37 cellular contexts compared by ENCODE assay signal in the genomic region with DNA sequence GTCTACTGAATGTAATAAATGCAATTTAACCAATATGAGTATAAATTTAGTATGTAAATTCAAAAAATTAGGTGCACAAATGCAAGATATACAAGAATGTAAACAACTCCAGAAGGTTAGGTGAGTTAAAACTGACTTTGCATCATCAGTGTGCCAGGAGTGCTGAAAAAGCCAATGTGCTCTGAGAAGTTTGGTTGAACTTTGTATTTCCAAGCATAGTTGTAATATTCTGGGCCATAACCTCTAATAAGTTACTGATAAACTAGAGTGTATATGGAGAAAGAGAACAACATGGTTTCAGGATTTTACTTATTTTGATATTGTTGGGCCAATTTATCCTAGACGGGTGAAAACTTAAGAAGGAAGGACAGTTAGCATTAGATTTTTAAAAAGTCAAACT.
DNase-seq lines count a peak whose midpoint lies in the region; ATAC-seq, FAIRE-seq and TF ChIP-seq lines count a peak whose summit lies in the region.
"Had no signal": no experiment of that assay in that cellular context is flagged by ENCODE, and none has a peak within 500 bp of the region (broad histone marks: within the 10 kb centered on the region; RNA-seq: fewer than 3 reads in every experiment).

No MANE protein-coding gene starts in this region.

- peaks cover 3% of the 10 kb centered on the region for H3K9me3 Mint-ChIP-seq in neural progenitor cell

- DNase-seq in HepG2 (ENCODE audit: low spot score) (no peak), left lobe of liver (ENCODE audit: low spot score) (no peak), right lobe of liver (no peak), osteoblast (ENCODE audit: insufficient read length, low spot score, missing footprints) (peak; percentile 65), left lung (no peak), A673 (ENCODE audit: low spot score) (no peak), neural progenitor cell (ENCODE audit: low spot score) (no peak)
- DNase-seq: 8988T; ACHN; AML-193; BE2C; C1 segment of cervical spinal cord; Caco-2; Calu3; CD4-positive, alpha-beta memory T cell; CD4-positive, alpha-beta T cell; CD4-positive, CD25-positive, alpha-beta regulatory T cell; CD8-positive, alpha-beta memory T cell; CD8-positive, alpha-beta T cell; COR-L47; DMS 273 treated with DMSO at 0.1 percent for 48 hours; DMS153; DMS53; DMS79; DMS79 treated with DMSO at 0.1 percent for 48 hours; DND-41; EL had no signal

- 37% methylated on average over 1 of the region's 1 CpG for WGBS in liver
- 3% methylated on average over 1 of the region's 1 CpG for WGBS in HepG2 (ENCODE audit: low lambda C conversion rate)
- WGBS in right lobe of liver (ENCODE audit: insufficient coverage, low coverage, low lambda C conversion rate, missing lambda C conversion rate), result 59% methylated on average over 1 of the region's 1 CpG

- TF ChIP-seq RAD21 in liver (IDR thresholded peaks at IDR 0.05), result peak in 1 of 2 donors; percentile 34
- no peak for TF ChIP-seq RAD21 in HepG2 (CRISPR knock-in tag; IDR thresholded peaks at IDR 0.05)

- no peaks in the 10 kb centered on the region for H3F3A ChIP-seq in neural progenitor cell (ENCODE audit: low read depth)

- BruUV-seq in HepG2 (replicated peaks; lab: Mats Ljungman, UMichigan) (no TSS peak), A673 (replicated peaks; lab: Mats Ljungman, UMichigan) (no TSS peak)

- TF ChIP-seq CTCF in liver (IDR thresholded peaks at IDR 0.05; ENCODE audit: low read depth, low read length, missing input control) (no peak), HepG2 (CRISPR knock-in tag; IDR thresholded peaks at IDR 0.05) (no peak), right lobe of liver (IDR thresholded peaks at IDR 0.05) (no peak), osteoblast (IDR thresholded peaks at IDR 0.05; ENCODE audit: extremely low read depth, low read depth, low read length) (no peak), left lung (IDR thresholded peaks at IDR 0.05) (no peak), A673 (conservative IDR thresholded peaks at IDR 0.05; ENCODE audit: low read depth, low read length) (no peak), neural progenitor cell (IDR thresholded peaks at IDR 0.05) (no peak)

- no peak for ATAC-seq in HepG2
- ATAC-seq in left lobe of liver, result peak; percentile 94
- ATAC-seq in right lobe of liver, result peak; percentile 21 to 96 (median 75)
- ATAC-seq in left lung, result no peak
- ATAC-seq: A549; CD8-positive, alpha-beta T cell had no signal

- TF ChIP-seq EP300 in HepG2 (IDR thresholded peaks at IDR 0.05; ENCODE audit: low read depth in 2 of 2, low read length in 2 of 2) (no peak), HepG2 (CRISPR knock-in tag; IDR thresholded peaks at IDR 0.05; ENCODE audit: borderline replicate concordance) (no peak)

- H4K20me1 ChIP-seq in HepG2 (ENCODE audit: insufficient read depth, low read length) (no peaks in the 10 kb centered on the region), osteoblast (ENCODE audit: insufficient read depth, low read length) (no peaks in the 10 kb centered on the region), neural progenitor cell (ENCODE audit: low read depth) (no peaks in the 10 kb centered on the region)
- H4K20me1 ChIP-seq: BLaER1; BLaER1 treated with 17β-estradiol and CSF1 and Interleukin-3, amounts not matched to agents 10 nM and 100 nM had no signal

- H3K4me1 ChIP-seq in liver (ENCODE audit: control insufficient read depth in 4 of 4, insufficient read depth in 4 of 4, low read length in 3 of 4) (peaks cover 0 to 10% (median 7%) of the 10 kb centered on the region in 4 donors), HepG2 (ENCODE audit: insufficient read depth, low read length) (no peaks in the 10 kb centered on the region), right lobe of liver (no peaks in the 10 kb centered on the region), osteoblast (ENCODE audit: insufficient read depth, low read length) (no peaks in the 10 kb centered on the region), left lung (no peaks in the 10 kb centered on the region), A673 (ENCODE audit: insufficient read depth, low read length, poor library complexity, severe bottlenecking) (no peaks in the 10 kb centered on the region), neural progenitor cell (no peaks in the 10 kb centered on the region)
- H3K4me1 ChIP-seq: A549; BE2C; BLaER1; BLaER1 treated with 17β-estradiol and CSF1 and Interleukin-3, amounts not matched to agents 10 nM and 100 nM; Caco-2 had no signal

- TF ChIP-seq POLR2A in HepG2 (IDR thresholded peaks at IDR 0.05; ENCODE audit: insufficient read depth in 1 of 2, low read depth in 2 of 2, low read length in 2 of 2), result no peak
- no peak for TF ChIP-seq POLR2A in right lobe of liver (IDR thresholded peaks at IDR 0.05)

- no peaks in the 10 kb centered on the region for H3K4me1 Mint-ChIP-seq in neural progenitor cell
- H3K4me1 Mint-ChIP-seq: B cell; CD14-positive monocyte; CD4-positive, alpha-beta memory T cell; CD4-positive, CD25-positive, alpha-beta regulatory T cell; CD8-positive, alpha-beta memory T cell had no signal

- FAIRE-seq in HepG2 (lab: Jason Lieb, UNC), result no peak
- FAIRE-seq: A204.1, A549, D721Med had no signal

- CTCF ChIA-PET in HepG2 (lab: Yijun Ruan, JAX; ENCODE audit: low intra/inter-chr PET ratio, low total read pairs) (no interaction called here), A673 (lab: Charles Lee) (no interaction called here)

- in situ Hi-C loops in HepG2 (cut with HindIII; ENCODE audit: extremely low pct_ligation_motif_present, low pct_unique_long_range_greater_than_20kb), result no loop called here

- H3K9ac ChIP-seq in liver (ENCODE audit: low read depth in 1 of 2, low read length in 2 of 2) (no peak overlapping the region), HepG2 (ENCODE audit: insufficient read depth, low read depth, low read length) (no peak overlapping the region), neural progenitor cell (no peak overlapping the region)
- H3K9ac ChIP-seq: BLaER1; BLaER1 treated with 17β-estradiol and CSF1 and Interleukin-3, amounts not matched to agents 10 nM and 100 nM had no signal

- POLR2A ChIA-PET in HepG2 (lab: Yijun Ruan, JAX), result no interaction called here
- POLR2A ChIA-PET in A673 (lab: Charles Lee; ENCODE audit: low non-redundant PET), result no interaction called here

- H3K4me2 ChIP-seq in HepG2 (ENCODE audit: low read depth, low read length) (no peak overlapping the region), osteoblast (ENCODE audit: insufficient read depth, low read length) (no peak overlapping the region), neural progenitor cell (no peak overlapping the region)
- H3K4me2 ChIP-seq: A549; BLaER1; BLaER1 treated with 17β-estradiol and CSF1 and Interleukin-3, amounts not matched to agents 10 nM and 100 nM had no signal

- H3K79me2 ChIP-seq in HepG2 (ENCODE audit: insufficient read depth, low read length) (no peaks in the 10 kb centered on the region), osteoblast (ENCODE audit: insufficient read depth, low read length) (no peaks in the 10 kb centered on the region), neural progenitor cell (ENCODE audit: low read depth) (no peaks in the 10 kb centered on the region)

- H3K27ac ChIP-seq in liver (ENCODE audit: low read depth in 1 of 2, low read length in 2 of 2) (peak overlapping the region in 1 of 2 donors; percentile 32), HepG2 (ENCODE audit: extremely low read length, insufficient read depth, low read length) (no peak overlapping the region), right lobe of liver (peak overlapping the region in 1 of 3 donors; percentile 7), osteoblast (ENCODE audit: low read depth, low read length) (no peak overlapping the region), left lung (no peak overlapping the region), A673 (ENCODE audit: low read depth, low read length, poor library complexity, severe bottlenecking) (no peak overlapping the region), neural progenitor cell (no peak overlapping the region)
- H3K27ac ChIP-seq: 22Rv1; A549; BLaER1; BLaER1 treated with 17β-estradiol and CSF1 and Interleukin-3, amounts not matched to agents 10 nM and 100 nM; C4-2B had no signal

- H3K27me3 ChIP-seq in liver (ENCODE audit: control insufficient read depth in 4 of 4, insufficient read depth in 4 of 4, low read length in 3 of 4), result no peaks in the 10 kb centered on the region
- H3K27me3 ChIP-seq in HepG2 (ENCODE audit: control insufficient read depth in 1 of 2, insufficient read depth in 2 of 2, low read length in 2 of 2), result no peaks in the 10 kb centered on the region
- no peaks in the 10 kb centered on the region for H3K27me3 ChIP-seq in right lobe of liver
- no peaks in the 10 kb centered on the region for H3K27me3 ChIP-seq in osteoblast (ENCODE audit: insufficient read depth, low read length)
- no peaks in the 10 kb centered on the region for H3K27me3 ChIP-seq in left lung
- no peaks in the 10 kb centered on the region for H3K27me3 ChIP-seq in A673 (replicated peaks; ENCODE audit: insufficient read depth, low read depth, low read length, poor library complexity)
- no peaks in the 10 kb centered on the region for H3K27me3 ChIP-seq in neural progenitor cell
- H3K27me3 ChIP-seq: BE2C; BLaER1; BLaER1 treated with 17β-estradiol and CSF1 and Interleukin-3, amounts not matched to agents 10 nM and 100 nM had no signal

- H3K4me3 Mint-ChIP-seq in neural progenitor cell, result no peak overlapping the region
- H3K4me3 Mint-ChIP-seq: B cell; CD14-positive monocyte; CD4-positive, alpha-beta memory T cell; CD4-positive, alpha-beta T cell; CD4-positive, CD25-positive, alpha-beta regulatory T cell; CD8-positive, alpha-beta memory T cell; CD8-positive, alpha-beta T cell had no signal

- H2AFZ ChIP-seq in HepG2 (ENCODE audit: low read length) (no peak overlapping the region), osteoblast (ENCODE audit: low read length) (no peak overlapping the region), neural progenitor cell (replicated peaks) (no peak overlapping the region)

- H3K9me3 ChIP-seq in liver (ENCODE audit: control insufficient read depth in 4 of 4, low read length in 3 of 4) (peaks cover 0 to 3% (median under 1%) of the 10 kb centered on the region in 4 donors), HepG2 (ENCODE audit: low read length) (peaks cover 79% of the 10 kb centered on the region), right lobe of liver (no peaks in the 10 kb centered on the region), osteoblast (ENCODE audit: low read depth, low read length) (no peaks in the 10 kb centered on the region), left lung (peaks cover 0 to 12% of the 10 kb centered on the region in 2 donors), A673 (ENCODE audit: low read depth, low read length, poor library complexity, severe bottlenecking) (peaks cover 19% of the 10 kb centered on the region), neural progenitor cell (ENCODE audit: low read depth) (no peaks in the 10 kb centered on the region)
- H3K9me3 ChIP-seq: A549, BE2C, BLaER1, Caco-2 had no signal

- H3K36me3 Mint-ChIP-seq in neural progenitor cell, result no peaks in the 10 kb centered on the region
- H3K36me3 Mint-ChIP-seq: CD14-positive monocyte; CD4-positive, alpha-beta memory T cell; CD4-positive, CD25-positive, alpha-beta regulatory T cell; CD8-positive, alpha-beta memory T cell; CD8-positive, alpha-beta T cell had no signal

- H3K4me3 ChIP-seq in liver (ENCODE audit: low read depth in 1 of 3, low read length in 3 of 3), result no peak overlapping the region
- H3K4me3 ChIP-seq in HepG2 (replicated peaks in 1 of 3; ENCODE audit: insufficient read depth in 1 of 3, low read depth in 2 of 3, low read length in 3 of 3), result no peak overlapping the region
- no peak overlapping the region for H3K4me3 ChIP-seq in right lobe of liver
- no peak overlapping the region for H3K4me3 ChIP-seq in osteoblast (ENCODE audit: insufficient read depth, low read length)
- no peak overlapping the region for H3K4me3 ChIP-seq in left lung
- no peak overlapping the region for H3K4me3 ChIP-seq in A673 (ENCODE audit: low read depth, low read length, poor library complexity, severe bottlenecking)
- H3K4me3 ChIP-seq in neural progenitor cell, result no peak overlapping the region
- H3K4me3 ChIP-seq: A549; BLaER1; BLaER1 treated with 17β-estradiol and CSF1 and Interleukin-3, amounts not matched to agents 10 nM and 100 nM had no signal

- no peak overlapping the region for H3K27ac Mint-ChIP-seq in neural progenitor cell
- H3K27ac Mint-ChIP-seq: B cell; CD14-positive monocyte; CD4-positive, alpha-beta memory T cell; CD4-positive, alpha-beta T cell; CD4-positive, CD25-positive, alpha-beta regulatory T cell; CD8-positive, alpha-beta memory T cell; CD8-positive, alpha-beta T cell had no signal

- intact Hi-C loops in HepG2 (cut with micrococcal nuclease; ENCODE audit: unreplicated experiment), result no loop called here
- intact Hi-C loops in right lobe of liver (cut with DNase I), result no loop called here
- intact Hi-C loops in left lung (cut with DNase I), result no loop called here
- intact Hi-C loops in A673 (cut with micrococcal nuclease; ENCODE audit: unreplicated experiment), result no loop called here

- H3K27me3 Mint-ChIP-seq in neural progenitor cell (ENCODE audit: insufficient read depth, low read depth), result no peaks in the 10 kb centered on the region
- H3K27me3 Mint-ChIP-seq: B cell; CD4-positive, alpha-beta memory T cell; CD4-positive, alpha-beta T cell; CD4-positive, CD25-positive, alpha-beta regulatory T cell; CD8-positive, alpha-beta memory T cell had no signal

- no peaks in the 10 kb centered on the region for H3K36me3 ChIP-seq in liver (ENCODE audit: control insufficient read depth in 4 of 4, insufficient read depth in 3 of 4, low read depth in 1 of 4, low read length in 3 of 4)
- H3K36me3 ChIP-seq in HepG2 (replicated peaks in 1 of 2; ENCODE audit: control insufficient read depth in 1 of 2, insufficient read depth in 2 of 2, low read length in 2 of 2), result no peaks in the 10 kb centered on the region
- no peaks in the 10 kb centered on the region for H3K36me3 ChIP-seq in right lobe of liver
- no peaks in the 10 kb centered on the region for H3K36me3 ChIP-seq in osteoblast (ENCODE audit: insufficient read depth, low read length)
- no peaks in the 10 kb centered on the region for H3K36me3 ChIP-seq in left lung
- no peaks in the 10 kb centered on the region for H3K36me3 ChIP-seq in A673 (ENCODE audit: insufficient read depth, low read length, poor library complexity, severe bottlenecking)
- no peaks in the 10 kb centered on the region for H3K36me3 ChIP-seq in neural progenitor cell
- H3K36me3 ChIP-seq: BE2C; BLaER1; BLaER1 treated with 17β-estradiol and CSF1 and Interleukin-3, amounts not matched to agents 10 nM and 100 nM had no signal

Comparison
In these comparisons a context has a peak if more than half of its experiments do, and no peak if none do; other contexts are left out.
1. ATAC-seq: peak in left lobe of liver (single experiment) and right lobe of liver (4 of 4); none in HepG2 (single experiment) and left lung (single experiment).